ENCODE assay signal across 18 cellular contexts in genomic region chr9:94096819-94097577, GRCh38. TPM values are rescaled to one million over a fixed set of nuclear protein-coding genes. Genes with fewer than 3 reads are reported as not detected.
DNase-seq lines count a peak whose midpoint lies in the region; ATAC-seq, FAIRE-seq and TF ChIP-seq lines count a peak whose summit lies in the region.
"Had no signal": no experiment of that assay in that cellular context is flagged by ENCODE, and none has a peak within 500 bp of the region (broad histone marks: within the 10 kb centered on the region; RNA-seq: fewer than 3 reads in every experiment).

No MANE protein-coding gene starts in this region.

- CTCF ChIA-PET in MCF 10A (lab: Yijun Ruan, JAX), result interaction anchor here (1.0 to 1.3 kb wide), 5 partner anchors 12 to 77 kb away, joined by 3 to 7 read pairs (median 3); no protein-coding TSS in a partner anchor

- H3K4me1 ChIP-seq in breast epithelium, result no peaks in the 10 kb centered on the region

- DNase-seq in MCF 10A (ENCODE audit: unreplicated experiment) (peak; percentile 85), breast epithelium (ENCODE audit: low spot score in 2 of 2) (no peak), RPMI7951 (ENCODE audit: low read depth) (peak; percentile 53), epithelial cell of prostate (ENCODE audit: low read depth, low spot score) (peak; percentile 56), urothelium cell line (ENCODE audit: low spot score) (peak; percentile 40), NCI-H82 treated with DMSO at 0.1 percent for 48 hours (lab: John Stamatoyannopoulos, UW; ENCODE audit: unreplicated experiment) (no peak)
- no peak for DNase-seq in stimulated activated naive CD8-positive, alpha-beta T cell treated with anti-CD3 and anti-CD28 coated beads, Interleukin-15, Interleukin-2, amounts not matched to agents 100 U/mL and 50 U/mL, for 24 hours
- DNase-seq: activated CD4-positive, alpha-beta T cell treated with anti-CD3 and anti-CD28 coated beads, Interleukin-2, amount 50 U/mL, for 1 hour; CD4-positive, alpha-beta memory T cell; DMS79; Kasumi-1; naive thymus-derived CD4-positive, alpha-beta T cell; NCI-H146; NCI-H345 had no signal

- BruUV-seq in MCF 10A (replicated peaks; lab: Mats Ljungman, UMichigan), result no TSS peak

- peak overlapping the region; percentile 97 for H3K27ac Mint-ChIP-seq in MCF 10A (ENCODE audit: low read depth, unreplicated experiment)
- H3K27ac Mint-ChIP-seq: CD4-positive, alpha-beta memory T cell; naive thymus-derived CD4-positive, alpha-beta T cell; stimulated activated naive CD8-positive, alpha-beta T cell treated with anti-CD3 and anti-CD28 coated beads, Interleukin-15, Interleukin-2, amounts not matched to agents 100 ng/mL and 50 ng/mL, for 24 hours had no signal

- POLR2A ChIA-PET in MCF 10A (lab: Yijun Ruan, JAX), result interaction anchor here (1.1 to 6.1 kb wide), 16 partner anchors 9 to 90 kb away, joined by 3 to 120 read pairs (median 9); no protein-coding TSS in a partner anchor

- H3K36me3 Mint-ChIP-seq in MCF 10A (ENCODE audit: insufficient read depth, unreplicated experiment), result peaks cover 37% of the 10 kb centered on the region

- H3K4me3 ChIP-seq in breast epithelium, result no peak overlapping the region
- H3K4me3 ChIP-seq: lung had no signal

- no peaks in the 10 kb centered on the region for H3K9me3 ChIP-seq in breast epithelium

- no peak for TF ChIP-seq CTCF in MCF 10A (IDR thresholded peaks at IDR 0.05; ENCODE audit: unreplicated experiment)
- TF ChIP-seq CTCF in breast epithelium (IDR thresholded peaks at IDR 0.05), result no peak

- no peaks in the 10 kb centered on the region for H3K36me3 ChIP-seq in breast epithelium

- no peak for TF ChIP-seq POLR2A in breast epithelium (IDR thresholded peaks at IDR 0.05)

- no peak for FAIRE-seq in urothelium cell line (lab: Jason Lieb, UNC)
- FAIRE-seq: frontal cortex had no signal

- H3K27ac ChIP-seq in breast epithelium (no peak overlapping the region), epithelial cell of prostate (peak overlapping the region; percentile 44)

- H3K27me3 Mint-ChIP-seq in MCF 10A (ENCODE audit: insufficient read depth, unreplicated experiment), result no peaks in the 10 kb centered on the region
- H3K27me3 Mint-ChIP-seq: CD4-positive, alpha-beta memory T cell; naive thymus-derived CD4-positive, alpha-beta T cell; stimulated activated naive CD8-positive, alpha-beta T cell treated with anti-CD3 and anti-CD28 coated beads, Interleukin-15, Interleukin-2, amounts not matched to agents 100 ng/mL and 50 ng/mL, for 24 hours had no signal

- peak overlapping the region; percentile 35 for H3K4me3 Mint-ChIP-seq in MCF 10A (ENCODE audit: unreplicated experiment)
- H3K4me3 Mint-ChIP-seq: CD4-positive, alpha-beta memory T cell; naive thymus-derived CD4-positive, alpha-beta T cell; stimulated activated naive CD8-positive, alpha-beta T cell treated with anti-CD3 and anti-CD28 coated beads, Interleukin-15, Interleukin-2, amounts not matched to agents 100 ng/mL and 50 ng/mL, for 24 hours had no signal

- intact Hi-C loops in MCF 10A (cut with micrococcal nuclease) (loop anchor here (1.0 to 5.0 kb wide), 2 partner anchors 40 to 71 kb away; no protein-coding TSS in a partner anchor), breast epithelium (cut with DNase I; ENCODE audit: low total_unique reads) (no loop called here)

- peaks cover 26% of the 10 kb centered on the region for H3K4me1 Mint-ChIP-seq in MCF 10A (ENCODE audit: insufficient read depth, unreplicated experiment)

- ATAC-seq in HG03135 (IDR thresholded peaks at IDR 0.05; ENCODE audit: unreplicated experiment), result no peak
- ATAC-seq in stimulated activated naive CD8-positive, alpha-beta T cell treated with anti-CD3 and anti-CD28 coated beads, Interleukin-15, Interleukin-2, amounts not matched to agents 100 U/mL and 50 U/mL, for 24 hours, result no peak
- ATAC-seq: naive thymus-derived CD4-positive, alpha-beta T cell had no signal

- H3K9me3 Mint-ChIP-seq in MCF 10A (ENCODE audit: unreplicated experiment), result no peaks in the 10 kb centered on the region
- H3K9me3 Mint-ChIP-seq: CD4-positive, alpha-beta memory T cell; naive thymus-derived CD4-positive, alpha-beta T cell; stimulated activated naive CD8-positive, alpha-beta T cell treated with anti-CD3 and anti-CD28 coated beads, Interleukin-15, Interleukin-2, amounts not matched to agents 100 ng/mL and 50 ng/mL, for 24 hours had no signal

- H3K27me3 ChIP-seq in breast epithelium, result no peaks in the 10 kb centered on the region

RNA-seq across cellular contexts. Expression of gene PTPDC1, which starts 12.7 kb away (rescaled TPM):
- total RNA-seq in MCF 10A (2022) (42.2 and 49.9 TPM in 2 replicates), breast epithelium (10 to 100 TPM; 11.4 to 12.1 (median 12.0) TPM)
- total RNA-seq in RPMI7951 (2014; rRNA removed; shearing (Covaris generic)), result 9.5 and 11.3 TPM in 2 replicates

Comparison
In these comparisons a context has a peak if more than half of its experiments do, and no peak if none do; other contexts are left out.
1. DNase-seq: peak in MCF 10A (single experiment), RPMI7951 (single experiment), epithelial cell of prostate (single experiment) and urothelium cell line (single experiment); none in breast epithelium (0 of 2), NCI-H82 treated with DMSO at 0.1 percent for 48 hours (single experiment) and stimulated activated naive CD8-positive, alpha-beta T cell treated with anti-CD3 and anti-CD28 coated beads, Interleukin-15, Interleukin-2, amounts not matched to agents 100 U/mL and 50 U/mL, for 24 hours (single experiment).